In genomic region chr3:146160233-146160963, GRCh38 we compare ENCODE assay signal across 8 cellular contexts. TPM values are rescaled to one million over a fixed set of nuclear protein-coding genes. Genes with fewer than 3 reads are reported as not detected.
DNase-seq lines count a peak whose midpoint lies in the region; ATAC-seq lines count a peak whose summit lies in the region.

No MANE protein-coding gene starts in this region.

- H3K4me3 ChIP-seq in HUES48 (ENCODE audit: low read depth, low read length) (peak overlapping the region; percentile 72), SJCRH30 (peak overlapping the region; percentile 84), skeletal muscle tissue (ENCODE audit: low read length in 3 of 3) (peak overlapping the region; percentile 63 to 88 (median 82))

- H3K9me3 ChIP-seq in HUES48 (ENCODE audit: control insufficient read depth, insufficient read depth, low read length), result no peaks in the 10 kb centered on the region
- H3K9me3 ChIP-seq in SJCRH30 (replicated peaks), result no peaks in the 10 kb centered on the region
- no peaks in the 10 kb centered on the region for H3K9me3 ChIP-seq in skeletal muscle tissue (ENCODE audit: control insufficient read depth in 3 of 3, low read length in 3 of 3)

- no peaks in the 10 kb centered on the region for H3K36me3 ChIP-seq in HUES48 (ENCODE audit: control insufficient read depth, insufficient read depth, low read length)
- no peaks in the 10 kb centered on the region for H3K36me3 ChIP-seq in SJCRH30
- H3K36me3 ChIP-seq in skeletal muscle tissue (ENCODE audit: control insufficient read depth in 3 of 3, insufficient read depth in 3 of 3, low read length in 3 of 3), result no peaks in the 10 kb centered on the region

- H3K27me3 ChIP-seq in HUES48 (ENCODE audit: control insufficient read depth, insufficient read depth, low read length), result peaks cover 12% of the 10 kb centered on the region
- H3K27me3 ChIP-seq in SJCRH30, result no peaks in the 10 kb centered on the region
- H3K27me3 ChIP-seq in skeletal muscle tissue (ENCODE audit: control insufficient read depth in 3 of 3, insufficient read depth in 3 of 3, low read length in 3 of 3), result peaks cover 0 to 4% (median 0%) of the 10 kb centered on the region in 3 donors

- peak overlapping the region; percentile 85 for H3K9ac ChIP-seq in HUES48 (ENCODE audit: low read depth, low read length)
- peak overlapping the region; percentile 75 to 83 (median 80) for H3K9ac ChIP-seq in skeletal muscle tissue (ENCODE audit: low read depth in 1 of 3, low read length in 3 of 3)

- H3K4me1 ChIP-seq in HUES48 (ENCODE audit: control insufficient read depth, insufficient read depth, low read length) (peaks cover 24% of the 10 kb centered on the region), SJCRH30 (peaks cover 6% of the 10 kb centered on the region), skeletal muscle tissue (ENCODE audit: control insufficient read depth in 3 of 3, insufficient read depth in 3 of 3, low read length in 3 of 3) (peaks cover 4 to 25% (median 7%) of the 10 kb centered on the region in 3 donors)

- DNase-seq in AG08395 (ENCODE audit: low spot score), result peak; percentile 73
- DNase-seq in SJCRH30, result peak; percentile 82 to 85
- peak; percentile 91 for DNase-seq in islet precursor cell
- no peak for DNase-seq in DMS114 treated with DMSO at 0.1 percent for 48 hours (lab: John Stamatoyannopoulos, UW; ENCODE audit: unreplicated experiment)

- H3K27ac ChIP-seq in HUES48 (ENCODE audit: low read depth, low read length), result peak overlapping the region; percentile 74
- H3K27ac ChIP-seq in SJCRH30, result peak overlapping the region; percentile 74
- peak overlapping the region; percentile 89 for H3K27ac ChIP-seq in cingulate gyrus (ENCODE audit: low read depth, low read length)
- peak overlapping the region; percentile 91 for H3K27ac ChIP-seq in skeletal muscle tissue (ENCODE audit: low read depth, low read length)

- peak; percentile 26 for ATAC-seq in GM18870 (IDR thresholded peaks at IDR 0.05; ENCODE audit: unreplicated experiment)

RNA-seq across cellular contexts. Expression of gene PLOD2, which starts 0.6 kb away (rescaled TPM):
- total RNA-seq in SJCRH30 (2014; rRNA removed; shearing (Covaris generic)), result 40.3 and 43.3 TPM in 2 replicates
- 22.4 TPM for total RNA-seq in skeletal muscle tissue
